Comparison of ENCODE assay signal across 24 cellular contexts in the genomic region with DNA sequence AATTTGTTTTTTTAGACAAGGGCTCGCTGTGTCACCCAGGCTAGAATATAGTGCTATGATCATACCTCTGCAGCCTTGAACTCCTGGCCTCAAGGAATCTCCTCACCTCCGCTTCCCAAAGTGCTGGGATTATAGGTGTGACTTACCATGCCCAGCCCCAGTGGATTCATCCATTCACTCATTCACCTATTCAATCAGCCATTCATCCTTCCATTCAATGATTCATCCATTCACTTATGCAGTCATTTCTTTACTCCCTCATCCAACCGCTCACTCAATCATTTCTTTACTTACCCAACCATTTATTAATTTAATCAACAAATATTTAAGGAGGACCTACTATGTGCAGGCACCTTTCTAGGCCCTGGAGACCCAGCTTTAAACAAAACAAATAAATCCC. TPM values are rescaled to one million over a fixed set of nuclear protein-coding genes. Genes with fewer than 3 reads are reported as not detected.
DNase-seq lines count a peak whose midpoint lies in the region; ATAC-seq, FAIRE-seq and TF ChIP-seq lines count a peak whose summit lies in the region.
"Had no signal": no experiment of that assay in that cellular context is flagged by ENCODE, and none has a peak within 500 bp of the region (broad histone marks: within the 10 kb centered on the region; RNA-seq: fewer than 3 reads in every experiment).

No MANE protein-coding gene starts in this region.

- H3K9me3 Mint-ChIP-seq in activated CD4-positive, alpha-beta T cell treated with anti-CD3 and anti-CD28 coated beads for 36 hours (ENCODE audit: low read depth) = no peaks in the 10 kb centered on the region
- no peaks in the 10 kb centered on the region for H3K9me3 Mint-ChIP-seq in activated CD4-positive, alpha-beta T cell treated with anti-CD3 and anti-CD28 coated beads, Interleukin-2, amount 10 ng/mL, durations not matched to agents 24 days and 14 days
- H3K9me3 Mint-ChIP-seq in stimulated activated memory B cell treated with anti-CD40 and anti-IgM and Interleukin-4, amounts not matched to agents 10 μg/mL and 1 μg/mL and 100 μg/mL, for 72 hours = no peaks in the 10 kb centered on the region
- H3K9me3 Mint-ChIP-seq in CD4-positive, alpha-beta memory T cell = peaks cover 0 to 2% (median 0%) of the 10 kb centered on the region in 8 donors
- H3K9me3 Mint-ChIP-seq: CD4-positive, CD25-positive, alpha-beta regulatory T cell; GM23338 had no signal

- no TSS peak for BruUV-seq in K562 (replicated peaks; lab: Mats Ljungman, UMichigan)

- H3K9ac ChIP-seq in K562 (ENCODE audit: insufficient read depth in 1 of 2, low read depth in 2 of 2, low read length in 2 of 2) = no peak overlapping the region

- no peaks in the 10 kb centered on the region for H3K9me3 ChIP-seq in Peyer's patch
- no peaks in the 10 kb centered on the region for H3K9me3 ChIP-seq in K562 (replicated peaks; ENCODE audit: control insufficient read depth, insufficient read depth, low read depth, low read length)
- no peaks in the 10 kb centered on the region for H3K9me3 ChIP-seq in CD4-positive, alpha-beta memory T cell (ENCODE audit: control insufficient read depth in 1 of 2, low read length in 2 of 2)
- H3K9me3 ChIP-seq: SJCRH30 had no signal

- CTCF ChIA-PET in activated CD4-positive, alpha-beta T cell treated with anti-CD3 and anti-CD28 coated beads for 36 hours (lab: Charles Lee) = interaction anchor here (1.2 to 1.5 kb wide), 4 partner anchors 26 to 405 kb away, joined by 3 to 7 read pairs (median 4); partner anchors contain the start of gene DEXI
- CTCF ChIA-PET in K562 (lab: Yijun Ruan, JAX; ENCODE audit: low intra/inter-chr PET ratio) = interaction anchor here (0.6 kb wide), 1 partner anchor 180 kb away, joined by 3 read pairs; no protein-coding TSS in a partner anchor
- CTCF ChIA-PET in CD4-positive, alpha-beta memory T cell (lab: Charles Lee; ENCODE audit: partially characterized antibody) = no interaction called here

- H3K4me3 ChIP-seq in Peyer's patch (no peak overlapping the region), K562 (no peak overlapping the region)
- H3K4me3 ChIP-seq in CD4-positive, alpha-beta memory T cell (ENCODE audit: low read length in 2 of 2) = no peak overlapping the region
- H3K4me3 ChIP-seq: GM23338, PC-9, SJCRH30 had no signal

- FAIRE-seq in K562 (lab: Jason Lieb, UNC) = no peak
- FAIRE-seq: GM18507 had no signal

- POLR2A ChIA-PET in activated CD4-positive, alpha-beta T cell treated with anti-CD3 and anti-CD28 coated beads for 36 hours (lab: Charles Lee) = interaction anchor here (0.5 to 1.9 kb wide), 2 partner anchors 25 to 172 kb away, joined by 3 to 4 read pairs; partner anchors contain the start of gene NUBP1
- POLR2A ChIA-PET in K562 (lab: Yijun Ruan, JAX) = interaction anchor here (0.9 to 1.0 kb wide), 2 partner anchors 11 to 390 kb away, joined by 5 read pairs; no protein-coding TSS in a partner anchor
- POLR2A ChIA-PET in CD4-positive, alpha-beta memory T cell (lab: Charles Lee; ENCODE audit: partially characterized antibody) = no interaction called here

- H3K79me2 ChIP-seq in K562 (ENCODE audit: control insufficient read depth, insufficient read depth, low read length) = no peaks in the 10 kb centered on the region

- in situ Hi-C loops in K562 (cut with MboI) = loop anchor here (10.0 kb wide), 1 partner anchor 242 kb away; no protein-coding TSS in a partner anchor

- no peak for DNase-seq in activated CD4-positive, alpha-beta T cell treated with anti-CD3 and anti-CD28 coated beads for 36 hours
- no peak for DNase-seq in activated CD4-positive, alpha-beta T cell treated with anti-CD3 and anti-CD28 coated beads, Interleukin-2, amount 10 ng/mL, durations not matched to agents 24 days and 14 days
- no peak for DNase-seq in Peyer's patch
- no peak for DNase-seq in K562 (ENCODE audit: extremely low read depth in 1 of 4, low spot score in 3 of 4)
- DNase-seq in effector CD8-positive, alpha-beta T cell (lab: John Stamatoyannopoulos, UW) = no peak
- no peak for DNase-seq in occipital lobe (lab: John Stamatoyannopoulos, UW)
- DNase-seq in CD4-positive, alpha-beta memory T cell = no peak
- DNase-seq: AML-193; CD4-positive, CD25-positive, alpha-beta regulatory T cell; DMS53; HCEC 1CT; MM.1S; NCI-H1092; NCI-H1436 treated with DMSO at 0.1 percent for 48 hours; NCI-H2029; NCI-H345; NCI-H526; PC-9; SJCRH30 had no signal

- 4% methylated on average over 3 of the region's 3 CpGs for WGBS in K562 (ENCODE audit: insufficient coverage, low coverage, missing lambda C conversion rate)

- no peak for TF ChIP-seq CTCF in Peyer's patch (IDR thresholded peaks at IDR 0.05)
- no peak for TF ChIP-seq CTCF in K562 (IDR thresholded peaks at IDR 0.05 in 2 of 3, conservative IDR thresholded peaks at IDR 0.05 in 1 of 3; ENCODE audit: insufficient read depth in 2 of 3, low read depth in 1 of 3, low read length in 3 of 3)

- ATAC-seq in activated CD4-positive, alpha-beta T cell treated with anti-CD3 and anti-CD28 coated beads for 36 hours = peak; percentile 30
- no peak for ATAC-seq in K562
- no peak for ATAC-seq in stimulated activated memory B cell treated with anti-CD40 and anti-IgM and Interleukin-4, amounts not matched to agents 10 μg/mL and 1 μg/mL and 100 μg/mL, for 72 hours
- ATAC-seq: GM23338 had no signal

- peaks cover 13% of the 10 kb centered on the region for H3K4me1 Mint-ChIP-seq in activated CD4-positive, alpha-beta T cell treated with anti-CD3 and anti-CD28 coated beads for 36 hours
- peaks cover 18% of the 10 kb centered on the region for H3K4me1 Mint-ChIP-seq in activated CD4-positive, alpha-beta T cell treated with anti-CD3 and anti-CD28 coated beads, Interleukin-2, amount 10 ng/mL, durations not matched to agents 24 days and 14 days
- peaks cover 80% of the 10 kb centered on the region for H3K4me1 Mint-ChIP-seq in stimulated activated memory B cell treated with anti-CD40 and anti-IgM and Interleukin-4, amounts not matched to agents 10 μg/mL and 1 μg/mL and 100 μg/mL, for 72 hours
- H3K4me1 Mint-ChIP-seq in CD4-positive, alpha-beta memory T cell = peaks cover 0 to 6% (median 4%) of the 10 kb centered on the region in 4 donors

- no peak overlapping the region for H3K4me2 ChIP-seq in K562 (ENCODE audit: insufficient read depth, low read length)
- H3K4me2 ChIP-seq: GM23338, PC-9 had no signal

- no peak overlapping the region for H3K27ac Mint-ChIP-seq in activated CD4-positive, alpha-beta T cell treated with anti-CD3 and anti-CD28 coated beads for 36 hours
- no peak overlapping the region for H3K27ac Mint-ChIP-seq in activated CD4-positive, alpha-beta T cell treated with anti-CD3 and anti-CD28 coated beads, Interleukin-2, amount 10 ng/mL, durations not matched to agents 24 days and 14 days
- H3K27ac Mint-ChIP-seq in stimulated activated memory B cell treated with anti-CD40 and anti-IgM and Interleukin-4, amounts not matched to agents 10 μg/mL and 1 μg/mL and 100 μg/mL, for 72 hours = peak overlapping the region; percentile 81
- peak overlapping the region in 1 of 7 donors; percentile 30 for H3K27ac Mint-ChIP-seq in CD4-positive, alpha-beta memory T cell
- H3K27ac Mint-ChIP-seq: GM23338 had no signal

- no peaks in the 10 kb centered on the region for H3K36me3 ChIP-seq in Peyer's patch
- H3K36me3 ChIP-seq in K562 (ENCODE audit: control insufficient read depth, insufficient read depth, low read length) = no peaks in the 10 kb centered on the region
- no peaks in the 10 kb centered on the region for H3K36me3 ChIP-seq in CD4-positive, alpha-beta memory T cell (ENCODE audit: insufficient read depth, low read length)
- H3K36me3 ChIP-seq: SJCRH30 had no signal

- TF ChIP-seq POLR2A in Peyer's patch (IDR thresholded peaks at IDR 0.05) (no peak), K562 (conservative IDR thresholded peaks at IDR 0.05) (no peak)

- no peaks in the 10 kb centered on the region for H3K27me3 ChIP-seq in Peyer's patch
- peaks cover 10 to 28% of the 10 kb centered on the region in 2 experiments; a peak in 4 of 5 replicates for H3K27me3 ChIP-seq in K562 (ENCODE audit: control insufficient read depth in 2 of 2, insufficient read depth in 2 of 2, low read length in 2 of 2)
- no peaks in the 10 kb centered on the region for H3K27me3 ChIP-seq in CD4-positive, alpha-beta memory T cell (ENCODE audit: insufficient read depth, low read length)

- no peak for TF ChIP-seq RAD21 in K562 (CRISPR knock-in tag; conservative IDR thresholded peaks at IDR 0.05 in 1 of 2, IDR thresholded peaks at IDR 0.05 in 1 of 2)

- no peaks in the 10 kb centered on the region for H4K20me1 ChIP-seq in K562 (replicated peaks; ENCODE audit: control insufficient read depth, insufficient read depth, low read length)

- no peaks in the 10 kb centered on the region for H3K36me3 Mint-ChIP-seq in activated CD4-positive, alpha-beta T cell treated with anti-CD3 and anti-CD28 coated beads for 36 hours (ENCODE audit: low read depth)
- H3K36me3 Mint-ChIP-seq in activated CD4-positive, alpha-beta T cell treated with anti-CD3 and anti-CD28 coated beads, Interleukin-2, amount 10 ng/mL, durations not matched to agents 24 days and 14 days (ENCODE audit: low read depth) = peaks cover 2% of the 10 kb centered on the region
- peaks cover 85% of the 10 kb centered on the region for H3K36me3 Mint-ChIP-seq in stimulated activated memory B cell treated with anti-CD40 and anti-IgM and Interleukin-4, amounts not matched to agents 10 μg/mL and 1 μg/mL and 100 μg/mL, for 72 hours
- no peaks in the 10 kb centered on the region for H3K36me3 Mint-ChIP-seq in CD4-positive, alpha-beta memory T cell
- H3K36me3 Mint-ChIP-seq: CD4-positive, CD25-positive, alpha-beta regulatory T cell had no signal

- no peaks in the 10 kb centered on the region for H3K9me1 ChIP-seq in K562 (ENCODE audit: control insufficient read depth, insufficient read depth, low read length)

- no peaks in the 10 kb centered on the region for H3K27me3 Mint-ChIP-seq in activated CD4-positive, alpha-beta T cell treated with anti-CD3 and anti-CD28 coated beads for 36 hours
- H3K27me3 Mint-ChIP-seq in activated CD4-positive, alpha-beta T cell treated with anti-CD3 and anti-CD28 coated beads, Interleukin-2, amount 10 ng/mL, durations not matched to agents 24 days and 14 days = peaks cover 6% of the 10 kb centered on the region
- H3K27me3 Mint-ChIP-seq in stimulated activated memory B cell treated with anti-CD40 and anti-IgM and Interleukin-4, amounts not matched to agents 10 μg/mL and 1 μg/mL and 100 μg/mL, for 72 hours = no peaks in the 10 kb centered on the region
- peaks cover 0 to 2% of the 10 kb centered on the region in 2 donors for H3K27me3 Mint-ChIP-seq in CD4-positive, alpha-beta memory T cell
- H3K27me3 Mint-ChIP-seq: CD4-positive, CD25-positive, alpha-beta regulatory T cell had no signal

- intact Hi-C loops in activated CD4-positive, alpha-beta T cell treated with anti-CD3 and anti-CD28 coated beads for 36 hours (cut with DNase I, micrococcal nuclease) = loop anchor here (1.0 to 5.0 kb wide), 4 partner anchors 46 to 649 kb away; no protein-coding TSS in a partner anchor
- intact Hi-C loops in activated CD4-positive, alpha-beta T cell treated with anti-CD3 and anti-CD28 coated beads, Interleukin-2, amount 10 ng/mL, durations not matched to agents 24 days and 14 days (cut with micrococcal nuclease) = loop anchor here (5.0 kb wide), 1 partner anchor 79 kb away; no protein-coding TSS in a partner anchor
- intact Hi-C loops in K562 (cut with micrococcal nuclease) = loop anchor here (5.0 kb wide), 1 partner anchor 179 kb away; no protein-coding TSS in a partner anchor
- intact Hi-C loops in CD4-positive, alpha-beta memory T cell (cut with micrococcal nuclease) = no loop called here

- TF ChIP-seq EP300 in K562 (IDR thresholded peaks at IDR 0.05; ENCODE audit: low read length) = no peak

- H3K27ac ChIP-seq in Peyer's patch (peak overlapping the region; percentile 2 to 78 (median 42)), K562 (ENCODE audit: extremely low read depth, low read depth, low read length) (no peak overlapping the region)
- H3K27ac ChIP-seq in CD4-positive, alpha-beta memory T cell (ENCODE audit: low read depth, low read length) = no peak overlapping the region
- H3K27ac ChIP-seq: 22Rv1, PC-9, SJCRH30 had no signal

- no peak overlapping the region for H3K4me3 Mint-ChIP-seq in activated CD4-positive, alpha-beta T cell treated with anti-CD3 and anti-CD28 coated beads for 36 hours
- no peak overlapping the region for H3K4me3 Mint-ChIP-seq in activated CD4-positive, alpha-beta T cell treated with anti-CD3 and anti-CD28 coated beads, Interleukin-2, amount 10 ng/mL, durations not matched to agents 24 days and 14 days
- H3K4me3 Mint-ChIP-seq in stimulated activated memory B cell treated with anti-CD40 and anti-IgM and Interleukin-4, amounts not matched to agents 10 μg/mL and 1 μg/mL and 100 μg/mL, for 72 hours = peak overlapping the region; percentile 1
- no peak overlapping the region for H3K4me3 Mint-ChIP-seq in CD4-positive, alpha-beta memory T cell
- H3K4me3 Mint-ChIP-seq: CD4-positive, CD25-positive, alpha-beta regulatory T cell; GM23338 had no signal

- H2AFZ ChIP-seq in K562 (ENCODE audit: low read depth, low read length) = no peak overlapping the region
- H2AFZ ChIP-seq: GM23338, PC-9 had no signal

- peaks cover 0 to 17% (median 2%) of the 10 kb centered on the region in 4 donors for H3K4me1 ChIP-seq in Peyer's patch
- H3K4me1 ChIP-seq in K562 (replicated peaks in 1 of 2; ENCODE audit: control insufficient read depth in 2 of 2, insufficient read depth in 2 of 2, low read length in 2 of 2) = peaks cover 3 to 4% of the 10 kb centered on the region in 2 experiments; a peak in 2 of 5 replicates
- H3K4me1 ChIP-seq in CD4-positive, alpha-beta memory T cell (ENCODE audit: insufficient read depth, low read length) = no peaks in the 10 kb centered on the region
- H3K4me1 ChIP-seq: SJCRH30 had no signal

RNA-seq across cellular contexts. Expression of gene DEXI, which starts 25.7 kb away (rescaled TPM):
- total RNA-seq in activated CD4-positive, alpha-beta T cell treated with anti-CD3 and anti-CD28 coated beads for 36 hours = 10 to 100 TPM; 33.8 to 34.9 TPM
- total RNA-seq in activated CD4-positive, alpha-beta T cell treated with anti-CD3 and anti-CD28 coated beads, Interleukin-2, amount 10 ng/mL, durations not matched to agents 24 days and 14 days = 35.6 and 38.0 TPM in 2 replicates
- total RNA-seq in Peyer's patch (10 to 100 TPM; 39.8 to 69.3 (median 60.9) TPM), K562 (2014; rRNA removed) (35.8 and 43.1 TPM in 2 replicates), K562 (2014; rRNA removed; fragmentation: Illumina TruSeq; extraction: Trizol) (18.2 and 22.0 TPM in 2 replicates), K562 (2015; rRNA removed; fragmentation: Illumina TruSeq; extraction: Trizol) (29.6 and 31.3 TPM in 2 replicates), K562 (2021) (33.3 and 38.2 TPM in 2 replicates), occipital lobe (8.1 TPM)
- total RNA-seq in K562 (2011; cell fraction: chromatin; rRNA removed; ENCODE audit: low replicate concordance) = 19.9 and 32.5 TPM in 2 replicates
- total RNA-seq in K562 (2011; cell fraction: nucleolus; rRNA removed) = 26.5 and 30.0 TPM in 2 replicates
- 26.1 and 37.4 TPM in 2 replicates for total RNA-seq in K562 (2011; cell fraction: nucleoplasm; rRNA removed)
- polyA plus RNA-seq in K562 (2011; rRNA removed) (20.0 and 24.5 TPM in 2 replicates), K562 (2014; fragmentation: Illumina TruSeq; extraction: Trizol) (39.2 and 40.1 TPM in 2 replicates), K562 (2014; fragmentation: Nextera tagmentation; extraction: Ambion mirVana) (1 to 10 TPM; 2.9 to 3.7 TPM), K562 (2014; rRNA removed) (21.1 and 31.5 TPM in 2 replicates)
- 35.9 and 65.4 TPM in 2 replicates for polyA plus RNA-seq in K562 (2011; cell fraction: cytosol; rRNA removed)
- polyA plus RNA-seq in K562 (2011; cell fraction: nucleus; rRNA removed) = 24.2 and 31.3 TPM in 2 replicates
- polyA plus RNA-seq in K562 (2012) = 34.3 and 38.6 TPM in 2 replicates
- 25.2 and 29.1 TPM in 2 replicates for polyA minus RNA-seq in K562 (2011; rRNA and poly(A)+ RNA removed)
- 21.8 and 24.2 TPM in 2 replicates for polyA minus RNA-seq in K562 (2011; cell fraction: cytosol; rRNA and poly(A)+ RNA removed)
- polyA minus RNA-seq in K562 (2011; cell fraction: nucleus; rRNA and poly(A)+ RNA removed) = 12.3 and 19.3 TPM in 2 replicates
- 10 to 100 TPM; 37.9 to 41.2 TPM for total RNA-seq in CD4-positive, alpha-beta memory T cell
- polyA plus RNA-seq in CD4-positive, alpha-beta memory T cell = 10 to 100 TPM; 60.2 to 66.3 TPM

RNA-seq across cellular contexts. Expression of gene CLEC16A, which starts 27.8 kb away (rescaled TPM):
- total RNA-seq in activated CD4-positive, alpha-beta T cell treated with anti-CD3 and anti-CD28 coated beads for 36 hours = 10 to 100 TPM; 23.5 to 25.4 TPM
- 35.9 and 36.2 TPM in 2 replicates for total RNA-seq in activated CD4-positive, alpha-beta T cell treated with anti-CD3 and anti-CD28 coated beads, Interleukin-2, amount 10 ng/mL, durations not matched to agents 24 days and 14 days
- total RNA-seq in Peyer's patch (100 to 1,000 TPM in 1 of 4 donors, 10 to 100 TPM in 3; 37.8 to 139 (median 64.3) TPM), K562 (2014; rRNA removed) (9.8 and 13.6 TPM in 2 replicates), K562 (2014; rRNA removed; fragmentation: Illumina TruSeq; extraction: Trizol) (11.4 and 13.2 TPM in 2 replicates), K562 (2015; rRNA removed; fragmentation: Illumina TruSeq; extraction: Trizol) (8.5 and 10.0 TPM in 2 replicates), K562 (2021) (22.1 and 22.3 TPM in 2 replicates), occipital lobe (20.4 TPM)
- 90.8 and 106 TPM in 2 replicates for total RNA-seq in K562 (2011; cell fraction: chromatin; rRNA removed; ENCODE audit: low replicate concordance)
- total RNA-seq in K562 (2011; cell fraction: nucleolus; rRNA removed) = 41.2 and 41.7 TPM in 2 replicates
- 59.0 and 65.7 TPM in 2 replicates for total RNA-seq in K562 (2011; cell fraction: nucleoplasm; rRNA removed)
- polyA plus RNA-seq in K562 (2011; rRNA removed) (8.8 and 10.4 TPM in 2 replicates), K562 (2014; fragmentation: Illumina TruSeq; extraction: Trizol) (15.6 and 16.1 TPM in 2 replicates), K562 (2014; fragmentation: Nextera tagmentation; extraction: Ambion mirVana) (1 to 10 TPM in 1 of 2 experiments, under 1 TPM in 1; 1.00 to 1.4 TPM), K562 (2014; rRNA removed) (10.6 and 10.8 TPM in 2 replicates)
- polyA plus RNA-seq in K562 (2011; cell fraction: cytosol; rRNA removed) = 7.3 and 8.2 TPM in 2 replicates
- polyA plus RNA-seq in K562 (2011; cell fraction: nucleus; rRNA removed) = 13.4 and 16.9 TPM in 2 replicates
- 13.6 and 19.6 TPM in 2 replicates for polyA plus RNA-seq in K562 (2012)
- polyA minus RNA-seq in K562 (2011; rRNA and poly(A)+ RNA removed) = 35.1 and 47.1 TPM in 2 replicates
- polyA minus RNA-seq in K562 (2011; cell fraction: cytosol; rRNA and poly(A)+ RNA removed) = 21.8 and 27.7 TPM in 2 replicates
- 14.4 and 24.4 TPM in 2 replicates for polyA minus RNA-seq in K562 (2011; cell fraction: nucleus; rRNA and poly(A)+ RNA removed)
- total RNA-seq in CD4-positive, alpha-beta memory T cell = 10 to 100 TPM; 24.8 to 28.4 TPM
- 10 to 100 TPM in 1 of 2 donors, 1 to 10 TPM in 1; 5.2 to 24.1 TPM for polyA plus RNA-seq in CD4-positive, alpha-beta memory T cell

RNA-seq across cellular contexts. Expression of gene CIITA, which starts 39.5 kb away (rescaled TPM):
- 1 to 10 TPM in 1 of 2 experiments, under 1 TPM in 1; 0.87 to 1.4 TPM for total RNA-seq in activated CD4-positive, alpha-beta T cell treated with anti-CD3 and anti-CD28 coated beads for 36 hours
- 5.0 and 6.4 TPM in 2 replicates for total RNA-seq in activated CD4-positive, alpha-beta T cell treated with anti-CD3 and anti-CD28 coated beads, Interleukin-2, amount 10 ng/mL, durations not matched to agents 24 days and 14 days
- total RNA-seq in Peyer's patch (100 to 1,000 TPM in 1 of 4 donors, 10 to 100 TPM in 3; 27.7 to 107 (median 60.9) TPM), K562 (2014; rRNA removed) (not detected in 2 replicates), K562 (2014; rRNA removed; fragmentation: Illumina TruSeq; extraction: Trizol) (not detected in 2 replicates), K562 (2015; rRNA removed; fragmentation: Illumina TruSeq; extraction: Trizol) (0.04 and 0.11 TPM in 2 replicates), K562 (2021) (0.20 and 0.38 TPM in 2 replicates), occipital lobe (0.47 TPM)
- total RNA-seq in K562 (2011; cell fraction: chromatin; rRNA removed; ENCODE audit: low replicate concordance) = 0.19 TPM in 1 of 2 replicates, not detected in the other
- not detected in 2 replicates for total RNA-seq in K562 (2011; cell fraction: nucleolus; rRNA removed)
- total RNA-seq in K562 (2011; cell fraction: nucleoplasm; rRNA removed) = 0.31 TPM in 1 of 2 replicates, not detected in the other
- polyA plus RNA-seq in K562 (2011; rRNA removed) (not detected in 2 replicates), K562 (2014; fragmentation: Illumina TruSeq; extraction: Trizol) (not detected in 2 replicates), K562 (2014; fragmentation: Nextera tagmentation; extraction: Ambion mirVana) (under 1 TPM; 0.01 to 0.08 TPM), K562 (2014; rRNA removed) (0.11 TPM in 1 of 2 replicates, not detected in the other)
- not detected in 2 replicates for polyA plus RNA-seq in K562 (2011; cell fraction: cytosol; rRNA removed)
- 0.04 and 0.13 TPM in 2 replicates for polyA plus RNA-seq in K562 (2011; cell fraction: nucleus; rRNA removed)
- 0.23 and 0.25 TPM in 2 replicates for polyA plus RNA-seq in K562 (2012)
- 0.06 TPM in 1 of 2 replicates, not detected in the other for polyA minus RNA-seq in K562 (2011; rRNA and poly(A)+ RNA removed)
- polyA minus RNA-seq in K562 (2011; cell fraction: cytosol; rRNA and poly(A)+ RNA removed) = not detected in 2 replicates
- polyA minus RNA-seq in K562 (2011; cell fraction: nucleus; rRNA and poly(A)+ RNA removed) = not detected in 2 replicates
- 1 to 10 TPM; 1.5 to 1.6 TPM for total RNA-seq in CD4-positive, alpha-beta memory T cell
- polyA plus RNA-seq in CD4-positive, alpha-beta memory T cell = 1 to 10 TPM in 1 of 2 donors, under 1 TPM in 1; 0.08 to 1.6 TPM
- total RNA-seq: HT-29 had no signal

Comparison
In these comparisons a context has a peak if more than half of its experiments do, and no peak if none do; other contexts are left out.
1. H3K27ac ChIP-seq: peak in Peyer's patch (4 of 4); none in K562 (single experiment) and CD4-positive, alpha-beta memory T cell (single experiment).